In genomic region chr9:97803167-97804058, GRCh38 we compare ENCODE assay signal across 1 cellular context.
TF ChIP-seq lines count a peak whose summit lies in the region.

No MANE protein-coding gene starts in this region.

TF ChIP-seq in WTC11, 78 proteins besides CTCF, POLR2A, EP300 and RAD21 (continued from another document):
- TF ChIP-seq ZNF512 (CRISPR knock-in tag; IDR thresholded peaks at IDR 0.05; ENCODE audit: borderline replicate concordance) (peak; percentile 100), E2F1 (CRISPR knock-in tag; IDR thresholded peaks at IDR 0.05) (no peak), ERG (CRISPR knock-in tag; IDR thresholded peaks at IDR 0.05) (no peak), ELF4 (CRISPR knock-in tag; IDR thresholded peaks at IDR 0.05; ENCODE audit: low read depth) (peak; percentile 80; the same call in 1 of the 2 replicates), RORB (CRISPR knock-in tag; IDR thresholded peaks at IDR 0.05) (no peak), TP53 (CRISPR knock-in tag; IDR thresholded peaks at IDR 0.05) (peak; percentile 63; the same call in 1 of the 2 replicates), E2F4 (CRISPR knock-in tag; IDR thresholded peaks at IDR 0.05; ENCODE audit: borderline replicate concordance, low read depth) (peak; percentile 70; the same call in 1 of the 2 replicates), ATF1 (CRISPR knock-in tag; IDR thresholded peaks at IDR 0.05) (0 out of 2 replicates have a peak, but pooled peaks have one; percentile 89), ETV6 (CRISPR knock-in tag; IDR thresholded peaks at IDR 0.05) (peak; percentile 87), USF2 (CRISPR knock-in tag; IDR thresholded peaks at IDR 0.05) (peak; percentile 13; the same call in 1 of the 2 replicates), RELA (CRISPR knock-in tag; IDR thresholded peaks at IDR 0.05; ENCODE audit: borderline replicate concordance) (peak; percentile 18; the same call in 1 of the 2 replicates), MLX (CRISPR knock-in tag; IDR thresholded peaks at IDR 0.05) (peak; percentile 68; the same call in 1 of the 2 replicates), USF1 (CRISPR knock-in tag; IDR thresholded peaks at IDR 0.05) (peak; percentile 27; the same call in 1 of the 2 replicates), ZNF232 (CRISPR knock-in tag; IDR thresholded peaks at IDR 0.05) (peak; percentile 61; the same call in 1 of the 2 replicates)
